11 cellular contexts compared by ENCODE assay signal in the genomic region with DNA sequence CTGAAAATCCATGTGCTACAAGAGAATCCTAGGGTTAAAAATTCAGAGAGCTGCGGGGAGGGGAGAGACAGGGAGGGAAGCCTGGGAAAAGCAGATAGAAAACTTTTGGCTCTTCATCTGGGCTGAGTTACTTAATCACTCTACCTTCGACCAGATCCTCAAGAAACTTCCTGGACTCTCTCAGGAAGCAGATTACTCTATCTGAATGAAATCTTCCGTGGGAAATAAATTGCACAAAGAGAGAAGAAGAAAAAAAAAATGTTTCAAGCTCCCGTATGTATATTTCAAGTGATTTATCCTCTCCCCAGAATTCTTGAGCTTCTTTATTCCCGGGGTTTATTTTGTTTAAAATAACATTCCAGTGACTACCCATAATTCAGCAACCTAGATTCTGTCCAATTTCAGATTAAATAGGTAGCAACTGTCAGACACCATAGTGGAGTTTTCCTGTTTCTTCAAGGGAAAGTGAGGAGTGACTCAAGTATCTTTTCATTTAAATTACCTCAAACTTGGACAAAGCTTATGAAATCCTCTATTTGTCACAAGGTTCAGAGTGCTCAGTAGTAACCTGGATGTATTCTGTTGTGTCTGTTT.
DNase-seq lines count a peak whose midpoint lies in the region; ATAC-seq, FAIRE-seq and TF ChIP-seq lines count a peak whose summit lies in the region.
"Had no signal": no experiment of that assay in that cellular context is flagged by ENCODE, and none has a peak within 500 bp of the region (broad histone marks: within the 10 kb centered on the region; RNA-seq: fewer than 3 reads in every experiment).

No MANE protein-coding gene starts in this region.

- no peak for TF ChIP-seq RAD21 in A549 (conservative IDR thresholded peaks at IDR 0.05 in 1 of 2, IDR thresholded peaks at IDR 0.05 in 1 of 2)

- H3K9me3 ChIP-seq in A549, result no peaks in the 10 kb centered on the region
- H3K9me3 ChIP-seq in Peyer's patch, result no peaks in the 10 kb centered on the region
- H3K9me3 ChIP-seq in neuron (ENCODE audit: low read length), result no peaks in the 10 kb centered on the region

- peak overlapping the region in 1 of 2 experiments; percentile 42; a peak in 2 of 6 replicates for H3K27ac ChIP-seq in A549
- peak overlapping the region in 3 of 4 donors; percentile 50 to 71 (median 58) for H3K27ac ChIP-seq in Peyer's patch

- DNase-seq in A549 (ENCODE audit: low read depth in 1 of 2, low spot score in 1 of 2) (no peak), Peyer's patch (no peak), fibroblast of peridontal ligament (ENCODE audit: extremely low read depth) (peak; percentile 78), D341Med (ENCODE audit: low spot score) (no peak)
- DNase-seq in activated CD4-positive, alpha-beta T cell treated with anti-CD3 and anti-CD28 coated beads for 4 hours, result no peak
- no peak for DNase-seq in activated CD4-positive, alpha-beta T cell treated with anti-CD3 and anti-CD28 coated beads, Interleukin-2, amount 50 U/mL, for 4 hours
- DNase-seq: foreskin melanocyte, GF-D8, NCI-H2029 had no signal

- TF ChIP-seq EP300 in A549 (IDR thresholded peaks at IDR 0.05), result no peak

- H2AFZ ChIP-seq in neuron (ENCODE audit: low read depth, low read length), result peak overlapping the region; percentile 29

- TF ChIP-seq CTCF in A549 (IDR thresholded peaks at IDR 0.05) (no peak), Peyer's patch (IDR thresholded peaks at IDR 0.05) (no peak)

- no peak overlapping the region for H3K4me3 ChIP-seq in A549
- H3K4me3 ChIP-seq in Peyer's patch, result no peak overlapping the region
- no peak overlapping the region for H3K4me3 ChIP-seq in neuron (ENCODE audit: low read length)

- peak overlapping the region; percentile 60; the same call in 2 of the 3 replicates for H3K4me2 ChIP-seq in A549

- H3K36me3 ChIP-seq in Peyer's patch (no peaks in the 10 kb centered on the region), neuron (ENCODE audit: insufficient read depth, low read length) (no peaks in the 10 kb centered on the region)

- 37% methylated on average over 5 of the region's 5 CpGs for WGBS in A549 (ENCODE audit: missing lambda C conversion rate)

- peaks cover 16% of the 10 kb centered on the region; the same call in 2 of the 3 replicates for H3K4me1 ChIP-seq in A549
- H3K4me1 ChIP-seq in Peyer's patch, result peaks cover 0 to 9% (median 0%) of the 10 kb centered on the region in 4 donors
- H3K4me1 ChIP-seq in neuron (ENCODE audit: insufficient read depth, low read length), result peaks cover 12% of the 10 kb centered on the region

- no peak for TF ChIP-seq POLR2A in A549 (IDR thresholded peaks at IDR 0.05; ENCODE audit: low read length)
- TF ChIP-seq POLR2A in Peyer's patch (IDR thresholded peaks at IDR 0.05), result no peak

- FAIRE-seq in A549 (lab: Jason Lieb, UNC), result no peak

- ATAC-seq in A549 (no peak; a peak in 1 of 6 replicates), HG03439 (IDR thresholded peaks at IDR 0.05; ENCODE audit: unreplicated experiment) (no peak)

- H3K27me3 ChIP-seq in Peyer's patch (no peaks in the 10 kb centered on the region), neuron (ENCODE audit: insufficient read depth, low read length) (no peaks in the 10 kb centered on the region)

- POLR2A ChIA-PET in A549 (lab: Yijun Ruan, JAX), result no interaction called here

- CTCF ChIA-PET in A549 (lab: Yijun Ruan, JAX), result no interaction called here

TF ChIP-seq in A549, 52 proteins besides CTCF, POLR2A, EP300 and RAD21:
- no peak for TF ChIP-seq PHF8 (IDR thresholded peaks at IDR 0.05; ENCODE audit: borderline replicate concordance, low read depth)
- TF ChIP-seq MAFK (IDR thresholded peaks at IDR 0.05; ENCODE audit: partially characterized antibody), result no peak
- no peak for TF ChIP-seq KDM1A (IDR thresholded peaks at IDR 0.05; ENCODE audit: low read depth)
- no peak for TF ChIP-seq ZSCAN20 (CRISPR knock-in tag; IDR thresholded peaks at IDR 0.05)
- TF ChIP-seq HES2 (IDR thresholded peaks at IDR 0.05), result no peak
- no peak for TF ChIP-seq FOXS1 (CRISPR knock-in tag; IDR thresholded peaks at IDR 0.05)
- no peak for TF ChIP-seq ZNF302 (CRISPR knock-in tag; IDR thresholded peaks at IDR 0.05)
- no peak for TF ChIP-seq SREBF2 (IDR thresholded peaks at IDR 0.05)
- no peak for TF ChIP-seq TP53 (CRISPR knock-in tag; IDR thresholded peaks at IDR 0.05)
- TF ChIP-seq FOSB (CRISPR knock-in tag; IDR thresholded peaks at IDR 0.05), result no peak
- TF ChIP-seq EHMT2 (IDR thresholded peaks at IDR 0.05; ENCODE audit: low read depth), result no peak
- no peak for TF ChIP-seq NR3C1 (IDR thresholded peaks at IDR 0.05)
- no peak for TF ChIP-seq HEYL (CRISPR knock-in tag; IDR thresholded peaks at IDR 0.05)
- TF ChIP-seq CBX2 (IDR thresholded peaks at IDR 0.05; ENCODE audit: borderline replicate concordance, low read depth), result no peak
- TF ChIP-seq RNF2 (IDR thresholded peaks at IDR 0.05; ENCODE audit: borderline replicate concordance, low read depth), result no peak
- TF ChIP-seq E2F6 (IDR thresholded peaks at IDR 0.05; ENCODE audit: borderline replicate concordance, low read depth), result no peak
- TF ChIP-seq ZFP36 (IDR thresholded peaks at IDR 0.05; ENCODE audit: borderline replicate concordance, partially characterized antibody), result no peak
- TF ChIP-seq CBX8 (IDR thresholded peaks at IDR 0.05), result no peak
- TF ChIP-seq EHF (CRISPR knock-in tag; IDR thresholded peaks at IDR 0.05), result no peak
